Comparison of ENCODE assay signal across 17 cellular contexts in the genomic region with DNA sequence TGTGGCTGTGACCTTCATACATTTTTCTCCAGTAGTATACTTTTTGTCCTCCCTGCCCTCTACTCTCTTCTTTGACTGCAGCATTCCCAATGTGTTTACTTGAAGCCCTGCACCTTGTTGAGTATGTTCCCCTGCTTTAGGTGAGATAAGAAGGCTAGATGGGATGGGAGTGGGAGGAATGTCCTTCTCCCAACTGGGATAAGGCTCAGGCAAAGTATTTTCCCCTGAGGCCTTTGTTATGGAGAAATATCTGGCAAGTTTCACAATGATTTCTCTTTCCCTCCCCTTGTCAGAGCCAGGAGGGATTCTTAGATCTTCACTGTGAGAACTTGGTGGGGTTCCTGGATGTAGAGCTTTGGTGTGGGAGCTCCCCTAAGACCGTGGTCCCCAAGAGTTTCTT.
A peak's percentile ranks its signal among the peaks of the same experiment; 100 is the strongest.
DNase-seq lines count a peak whose midpoint lies in the region; ATAC-seq and TF ChIP-seq lines count a peak whose summit lies in the region.
"Had no signal": no experiment of that assay in that cellular context is flagged by ENCODE, and none has a peak within 500 bp of the region (broad histone marks: within the 10 kb centered on the region; RNA-seq: fewer than 3 reads in every experiment).

No MANE protein-coding gene starts in this region.

- intact Hi-C loops in left colon (cut with DNase I, micrococcal nuclease), result no loop called here

- CTCF ChIA-PET in WTC11 (lab: Charles Lee), result interaction anchor here (1.0 kb wide), 1 partner anchor 14 kb away, joined by 3 read pairs; no protein-coding TSS in a partner anchor

- no peaks in the 10 kb centered on the region for H3K9me3 Mint-ChIP-seq in GM23338
- no peaks in the 10 kb centered on the region for H3K9me3 Mint-ChIP-seq in WTC11
- H3K9me3 Mint-ChIP-seq: CD8-positive, alpha-beta T cell had no signal

- DNase-seq in GM23338 (ENCODE audit: low spot score) (peak; percentile 19), WTC11 (ENCODE audit: low spot score) (no peak), iPS-NIHi11 (ENCODE audit: low spot score) (peak; percentile 8), left colon (no peak)
- DNase-seq: Calu3; CD8-positive, alpha-beta T cell; DMS53; DND-41; EL; HCEC 1CT; IMR-90 had no signal

- H3F3A ChIP-seq in GM23338 (replicated peaks; ENCODE audit: low read depth), result no peaks in the 10 kb centered on the region

- no peaks in the 10 kb centered on the region for H3K79me2 ChIP-seq in GM23338 (replicated peaks; ENCODE audit: insufficient read depth)

- H3K36me3 Mint-ChIP-seq in GM23338 (ENCODE audit: low read depth) (no peaks in the 10 kb centered on the region), WTC11 (no peaks in the 10 kb centered on the region)
- H3K36me3 Mint-ChIP-seq: CD8-positive, alpha-beta T cell had no signal

- ATAC-seq in GM23338 (peak; percentile 36; the same call in 2 of the 3 replicates), WTC11 (peak; percentile 55), left colon (no peak), HG02970 (IDR thresholded peaks at IDR 0.05; ENCODE audit: low FRiP score, unreplicated experiment) (no peak), GM21381 (IDR thresholded peaks at IDR 0.05; ENCODE audit: unreplicated experiment) (no peak), HG03108 (IDR thresholded peaks at IDR 0.05; ENCODE audit: unreplicated experiment) (no peak)
- ATAC-seq: CD8-positive, alpha-beta T cell; K562 had no signal

- no peak overlapping the region for H3K27ac ChIP-seq in GM23338 (ENCODE audit: low read depth)
- H3K27ac ChIP-seq: BLaER1 treated with 17β-estradiol and CSF1 and Interleukin-3, amounts not matched to agents 10 nM and 100 nM had no signal

- no peaks in the 10 kb centered on the region for H3K27me3 Mint-ChIP-seq in GM23338 (ENCODE audit: insufficient read depth, low read depth, poor library complexity)
- no peaks in the 10 kb centered on the region for H3K27me3 Mint-ChIP-seq in WTC11 (ENCODE audit: low read depth)
- H3K27me3 Mint-ChIP-seq: B cell had no signal

- TF ChIP-seq CTCF in GM23338 (conservative IDR thresholded peaks at IDR 0.05; ENCODE audit: low read depth in 2 of 2) (no peak), WTC11 (IDR thresholded peaks at IDR 0.05) (no peak)

- POLR2A ChIA-PET in WTC11 (lab: Charles Lee), result no interaction called here

- H3K4me1 Mint-ChIP-seq in GM23338 (peaks cover 11% of the 10 kb centered on the region; the same call in 2 of the 3 replicates), WTC11 (peaks cover 13% of the 10 kb centered on the region)

- H3K27ac Mint-ChIP-seq in GM23338 (no peak overlapping the region), WTC11 (no peak overlapping the region)
- H3K27ac Mint-ChIP-seq: B cell; CD8-positive, alpha-beta T cell had no signal

- no peak overlapping the region for H3K4me2 ChIP-seq in GM23338
- H3K4me2 ChIP-seq: BLaER1 treated with 17β-estradiol and CSF1 and Interleukin-3, amounts not matched to agents 10 nM and 100 nM had no signal

- H3K4me3 Mint-ChIP-seq in GM23338 (no peak overlapping the region), WTC11 (no peak overlapping the region)
- H3K4me3 Mint-ChIP-seq: B cell; CD8-positive, alpha-beta T cell had no signal

- H3K4me1 ChIP-seq in GM23338 (ENCODE audit: insufficient read depth), result peaks cover 10% of the 10 kb centered on the region; the same call in 1 of the 2 replicates
- H3K4me1 ChIP-seq: BLaER1 treated with 17β-estradiol and CSF1 and Interleukin-3, amounts not matched to agents 10 nM and 100 nM had no signal

- H3K36me3 ChIP-seq in GM23338 (ENCODE audit: insufficient read depth), result no peaks in the 10 kb centered on the region

- no peaks in the 10 kb centered on the region for H3K27me3 ChIP-seq in GM23338 (ENCODE audit: insufficient read depth)

- H3K4me3 ChIP-seq in GM23338, result no peak overlapping the region
- H3K4me3 ChIP-seq: BLaER1 treated with 17β-estradiol and CSF1 and Interleukin-3, amounts not matched to agents 10 nM and 100 nM; K562 had no signal

- H3K9me2 ChIP-seq in GM23338 (ENCODE audit: insufficient read depth), result no peaks in the 10 kb centered on the region

- H2AFZ ChIP-seq in GM23338, result no peak overlapping the region

- H4K20me1 ChIP-seq in GM23338 (replicated peaks; ENCODE audit: insufficient read depth), result no peaks in the 10 kb centered on the region
- H4K20me1 ChIP-seq: BLaER1 treated with 17β-estradiol and CSF1 and Interleukin-3, amounts not matched to agents 10 nM and 100 nM had no signal

TF ChIP-seq in GM23338, 12 proteins besides CTCF, POLR2A, EP300 and RAD21 (continues in another document):
- TF ChIP-seq ZNF331 (CRISPR knock-in tag; IDR thresholded peaks at IDR 0.05; ENCODE audit: low read depth) (no peak), EZH2phosphoT487 (IDR thresholded peaks at IDR 0.05; ENCODE audit: unreplicated experiment) (no peak), STAT1 (IDR thresholded peaks at IDR 0.05; ENCODE audit: unreplicated experiment) (no peak), JUNB (IDR thresholded peaks at IDR 0.05; ENCODE audit: unreplicated experiment) (no peak)
- TF ChIP-seq, protein P1, sequence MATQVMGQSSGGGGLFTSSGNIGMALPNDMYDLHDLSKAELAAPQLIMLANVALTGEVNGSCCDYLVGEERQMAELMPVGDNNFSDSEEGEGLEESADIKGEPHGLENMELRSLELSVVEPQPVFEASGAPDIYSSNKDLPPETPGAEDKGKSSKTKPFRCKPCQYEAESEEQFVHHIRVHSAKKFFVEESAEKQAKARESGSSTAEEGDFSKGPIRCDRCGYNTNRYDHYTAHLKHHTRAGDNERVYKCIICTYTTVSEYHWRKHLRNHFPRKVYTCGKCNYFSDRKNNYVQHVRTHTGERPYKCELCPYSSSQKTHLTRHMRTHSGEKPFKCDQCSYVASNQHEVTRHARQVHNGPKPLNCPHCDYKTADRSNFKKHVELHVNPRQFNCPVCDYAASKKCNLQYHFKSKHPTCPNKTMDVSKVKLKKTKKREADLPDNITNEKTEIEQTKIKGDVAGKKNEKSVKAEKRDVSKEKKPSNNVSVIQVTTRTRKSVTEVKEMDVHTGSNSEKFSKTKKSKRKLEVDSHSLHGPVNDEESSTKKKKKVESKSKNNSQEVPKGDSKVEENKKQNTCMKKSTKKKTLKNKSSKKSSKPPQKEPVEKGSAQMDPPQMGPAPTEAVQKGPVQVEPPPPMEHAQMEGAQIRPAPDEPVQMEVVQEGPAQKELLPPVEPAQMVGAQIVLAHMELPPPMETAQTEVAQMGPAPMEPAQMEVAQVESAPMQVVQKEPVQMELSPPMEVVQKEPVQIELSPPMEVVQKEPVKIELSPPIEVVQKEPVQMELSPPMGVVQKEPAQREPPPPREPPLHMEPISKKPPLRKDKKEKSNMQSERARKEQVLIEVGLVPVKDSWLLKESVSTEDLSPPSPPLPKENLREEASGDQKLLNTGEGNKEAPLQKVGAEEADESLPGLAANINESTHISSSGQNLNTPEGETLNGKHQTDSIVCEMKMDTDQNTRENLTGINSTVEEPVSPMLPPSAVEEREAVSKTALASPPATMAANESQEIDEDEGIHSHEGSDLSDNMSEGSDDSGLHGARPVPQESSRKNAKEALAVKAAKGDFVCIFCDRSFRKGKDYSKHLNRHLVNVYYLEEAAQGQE (IDR thresholded peaks at IDR 0.05; ENCODE audit: unreplicated experiment), result no peak

TF ChIP-seq in WTC11, 78 proteins besides CTCF, POLR2A, EP300 and RAD21:
- no peak for TF ChIP-seq ZNF138 (CRISPR knock-in tag; conservative IDR thresholded peaks at IDR 0.05)
- TF ChIP-seq ZNF232 (CRISPR knock-in tag; IDR thresholded peaks at IDR 0.05), result no peak
- no peak for TF ChIP-seq KAT7 (CRISPR knock-in tag; IDR thresholded peaks at IDR 0.05; ENCODE audit: borderline replicate concordance)
- TF ChIP-seq CREB1 (CRISPR knock-in tag; IDR thresholded peaks at IDR 0.05), result no peak

Comparison
In these comparisons a context has a peak if more than half of its experiments do, and no peak if none do; other contexts are left out.
1. ATAC-seq: peak in GM23338 (single experiment) and WTC11 (single experiment); none in left colon (single experiment), HG02970 (single experiment), GM21381 (single experiment) and HG03108 (single experiment).
2. DNase-seq: peak in GM23338 (single experiment) and iPS-NIHi11 (single experiment); none in WTC11 (single experiment) and left colon (0 of 2).